14 cellular contexts compared by ENCODE assay signal in the genomic region with DNA sequence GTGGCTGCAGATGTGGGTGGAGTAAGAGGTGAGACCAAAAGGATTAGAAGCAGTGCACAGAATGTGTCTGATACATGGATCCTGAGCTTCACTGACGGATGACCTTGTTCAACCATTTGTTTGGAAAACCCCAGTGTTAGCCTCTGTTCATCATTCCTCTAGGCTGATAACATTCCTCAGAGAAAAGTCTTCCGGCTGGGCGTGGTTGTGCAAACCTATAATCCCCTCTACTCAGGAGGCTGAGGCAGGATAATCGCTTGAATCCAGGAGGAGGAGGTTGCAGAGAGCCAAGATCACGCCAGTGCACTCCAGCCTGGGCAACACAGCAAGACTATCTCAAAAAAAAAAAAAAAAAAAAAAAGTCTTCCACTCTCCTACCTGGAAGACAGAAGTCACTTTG.
"Had no signal": no experiment of that assay in that cellular context is flagged by ENCODE, and none has a peak within 500 bp of the region (broad histone marks: within the 10 kb centered on the region; RNA-seq: fewer than 3 reads in every experiment).

No MANE protein-coding gene starts in this region.

- H3K27ac ChIP-seq: breast epithelium, vagina had no signal

- H3K27me3 ChIP-seq: breast epithelium, thyroid gland, vagina had no signal

- H3K36me3 ChIP-seq: breast epithelium, thyroid gland, vagina had no signal

- ATAC-seq: natural killer cell treated with Interleukin-12 subunit alpha and Interleukin-12 subunit beta and Interleukin-15 and Interleukin-18, amount 100 ng/mL, for 72 hours; stimulated activated naive CD8-positive, alpha-beta T cell treated with anti-CD3 and anti-CD28 coated beads, Interleukin-15, amount 100 ng/mL, for 72 hours had no signal

- H3K9me3 ChIP-seq: breast epithelium, thyroid gland, vagina had no signal

- DNase-seq: activated CD4-positive, CD25-positive, alpha-beta regulatory T cell; activated effector memory CD4-positive, alpha-beta T cell treated with Interleukin-2 at 50 U/mL for 16 hours; activated T-cell treated with anti-CD3 and anti-CD28 coated beads, Interleukin-2, amount 50 U/mL, for 24 hours; aorta; glutamatergic neuron; immature natural killer cell; stimulated activated CD4-positive, alpha-beta T cell treated with anti-CD3 and anti-CD28 coated beads, Interleukin-15, amount 100 ng/mL, for 24 hours; stimulated activated CD4-positive, alpha-beta T cell treated with anti-CD3 and anti-CD28 coated beads, Interleukin-4, amount 100 ng/mL, for 4 hours; stimulated activated naive CD8-positive, alpha-beta T cell treated with anti-CD3 and anti-CD28 coated beads, Interleukin-15, amount 100 ng/mL, for 72 hours; T-helper 2 cell; thyroid gland had no signal

- H3K4me3 ChIP-seq: breast epithelium, thyroid gland, vagina had no signal
